Comparison of ENCODE assay signal across 2 cellular contexts in genomic region chr19:42275517-42275916, GRCh38.
TF ChIP-seq lines count a peak whose summit lies in the region.

No MANE protein-coding gene starts in this region.

TF ChIP-seq in GM12878, 131 proteins besides CTCF, POLR2A, EP300 and RAD21:
- no peak for TF ChIP-seq SMAD1 (IDR thresholded peaks at IDR 0.05; ENCODE audit: low read depth, partially characterized antibody)
- no peak for TF ChIP-seq HSF1 (IDR thresholded peaks at IDR 0.05; ENCODE audit: low read depth, low read length)
- no peak for TF ChIP-seq SKIL (IDR thresholded peaks at IDR 0.05; ENCODE audit: low read depth, poor library complexity, severe bottlenecking)
- TF ChIP-seq ZZZ3 (IDR thresholded peaks at IDR 0.05; ENCODE audit: control insufficient read depth, insufficient read length, low read depth) = no peak
- TF ChIP-seq TCF3 (IDR thresholded peaks at IDR 0.05; ENCODE audit: borderline replicate concordance, insufficient read depth, low read depth, low read length) = no peak
- no peak for TF ChIP-seq NR2F1 (conservative IDR thresholded peaks at IDR 0.05)
- TF ChIP-seq HDGF (IDR thresholded peaks at IDR 0.05) = no peak
- no peak for TF ChIP-seq FOXM1 (IDR thresholded peaks at IDR 0.05; ENCODE audit: low read depth, low read length)
- TF ChIP-seq USF1 (IDR thresholded peaks at IDR 0.05; ENCODE audit: borderline replicate concordance, extremely low read length, insufficient read depth, low read depth, low read length) = no peak
- TF ChIP-seq REST (IDR thresholded peaks at IDR 0.05; ENCODE audit: low read depth, low read length) = no peak
- TF ChIP-seq E2F8 (IDR thresholded peaks at IDR 0.05; ENCODE audit: low read depth, partially characterized antibody) = no peak
TF ChIP-seq in GM12878: peak in this region for 0.

TF ChIP-seq in neural cell, 6 proteins besides CTCF, POLR2A, EP300 and RAD21:
- no peak for TF ChIP-seq TAF1 (IDR thresholded peaks at IDR 0.05; ENCODE audit: low read depth)
- no peak for TF ChIP-seq SMC3 (conservative IDR thresholded peaks at IDR 0.05; ENCODE audit: poor library complexity)
- no peak for TF ChIP-seq EZH2 (IDR thresholded peaks at IDR 0.05; ENCODE audit: borderline replicate concordance, insufficient read depth, low read length, poor library complexity, severe bottlenecking)
- TF ChIP-seq REST (IDR thresholded peaks at IDR 0.05; ENCODE audit: borderline replicate concordance) = no peak
- no peak for TF ChIP-seq MXI1 (conservative IDR thresholded peaks at IDR 0.05; ENCODE audit: poor library complexity, severe bottlenecking)
- no peak for TF ChIP-seq POLR2AphosphoS5 (IDR thresholded peaks at IDR 0.05)
